In the genomic region with DNA sequence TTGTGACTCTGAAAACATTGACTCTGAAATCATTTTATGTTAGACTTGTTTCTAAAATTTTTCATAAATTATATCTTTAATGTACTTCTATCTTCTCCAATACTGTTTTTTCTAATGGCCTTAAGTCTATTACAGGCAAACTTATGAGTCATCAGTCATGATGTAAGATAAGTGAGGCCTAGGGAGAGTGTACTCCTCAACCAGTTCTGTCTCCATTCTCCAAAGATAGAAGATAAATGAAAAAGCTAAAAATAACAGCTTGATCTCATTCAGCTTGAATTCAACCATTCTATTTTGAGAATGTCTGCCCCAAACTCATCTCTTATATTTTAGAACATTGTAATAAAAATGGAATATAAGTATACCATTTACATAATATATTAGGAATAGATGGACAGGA, we compare ENCODE assay signal across 13 cellular contexts. TPM values are rescaled to one million over a fixed set of nuclear protein-coding genes. Genes with fewer than 3 reads are reported as not detected.
DNase-seq lines count a peak whose midpoint lies in the region; ATAC-seq and TF ChIP-seq lines count a peak whose summit lies in the region.
"Had no signal": no experiment of that assay in that cellular context is flagged by ENCODE, and none has a peak within 500 bp of the region (broad histone marks: within the 10 kb centered on the region; RNA-seq: fewer than 3 reads in every experiment).

No MANE protein-coding gene starts in this region.

- H3K4me1 ChIP-seq in left lung: peaks cover 0 to 5% of the 10 kb centered on the region in 2 donors
- H3K4me1 ChIP-seq: Peyer's patch had no signal

- no peak overlapping the region for H3K27ac Mint-ChIP-seq in activated T-helper 17 cell treated with anti-CD3 and anti-CD28 coated beads, Interleukin-2, amount 50 U/mL, for 72 hours
- H3K27ac Mint-ChIP-seq: activated CD4-positive, alpha-beta T cell treated with anti-CD3 and anti-CD28 coated beads, Interleukin-2, amount 10 ng/mL, durations not matched to agents 24 days and 14 days; activated naive CD8-positive, alpha-beta T cell treated with anti-CD3 and anti-CD28 coated beads, Interleukin-2, amount 10 ng/mL, durations not matched to agents 7 days and 5 days had no signal

- H3K36me3 Mint-ChIP-seq in activated T-helper 17 cell treated with anti-CD3 and anti-CD28 coated beads, Interleukin-2, amount 50 U/mL, for 72 hours (ENCODE audit: low read depth): no peaks in the 10 kb centered on the region
- H3K36me3 Mint-ChIP-seq: activated naive CD8-positive, alpha-beta T cell treated with anti-CD3 and anti-CD28 coated beads, Interleukin-2, amount 10 ng/mL, durations not matched to agents 7 days and 5 days had no signal

- ATAC-seq in left lung: peak; percentile 69
- no peak for ATAC-seq in activated T-helper 17 cell treated with anti-CD3 and anti-CD28 coated beads, Interleukin-2, amount 50 U/mL, for 72 hours (replicated peaks)

- intact Hi-C loops in left lung (cut with DNase I): no loop called here
- intact Hi-C loops in lower leg skin (cut with DNase I; ENCODE audit: low total_unique reads): no loop called here

- no peak for TF ChIP-seq CTCF in epithelial cell of proximal tubule (conservative IDR thresholded peaks at IDR 0.05; ENCODE audit: low read depth, low read length)
- no peak for TF ChIP-seq CTCF in left lung (IDR thresholded peaks at IDR 0.05)
- no peak for TF ChIP-seq CTCF in lower leg skin (IDR thresholded peaks at IDR 0.05)

- DNase-seq in COLO829 (ENCODE audit: low spot score): peak; percentile 68
- DNase-seq in NCI-H226: peak; percentile 44
- peak; percentile 15 for DNase-seq in epithelial cell of proximal tubule (ENCODE audit: low read depth)
- DNase-seq in left lung: no peak
- no peak for DNase-seq in NCI-H1048 (lab: John Stamatoyannopoulos, UW)
- DNase-seq in lower leg skin (ENCODE audit: low spot score in 2 of 2): no peak
- DNase-seq in NCI-H524 (lab: John Stamatoyannopoulos, UW): no peak
- DNase-seq: activated CD4-positive, alpha-beta T cell treated with anti-CD3 and anti-CD28 coated beads, Interleukin-2, amount 10 ng/mL, durations not matched to agents 24 days and 14 days; activated naive CD8-positive, alpha-beta T cell treated with anti-CD3 and anti-CD28 coated beads, Interleukin-2, amount 10 ng/mL, durations not matched to agents 7 days and 5 days; COR-L47; Peyer's patch had no signal

- no peaks in the 10 kb centered on the region for H3K9me3 ChIP-seq in left lung
- H3K9me3 ChIP-seq: Peyer's patch had no signal

- peaks cover 0 to 14% of the 10 kb centered on the region in 2 donors for H3K27me3 ChIP-seq in left lung
- H3K27me3 ChIP-seq: Peyer's patch had no signal

- H3K4me3 Mint-ChIP-seq in activated T-helper 17 cell treated with anti-CD3 and anti-CD28 coated beads, Interleukin-2, amount 50 U/mL, for 72 hours: no peak overlapping the region
- H3K4me3 Mint-ChIP-seq: activated CD4-positive, alpha-beta T cell treated with anti-CD3 and anti-CD28 coated beads, Interleukin-2, amount 10 ng/mL, durations not matched to agents 24 days and 14 days; activated naive CD8-positive, alpha-beta T cell treated with anti-CD3 and anti-CD28 coated beads, Interleukin-2, amount 10 ng/mL, durations not matched to agents 7 days and 5 days had no signal

- no peak for TF ChIP-seq POLR2A in lower leg skin (IDR thresholded peaks at IDR 0.05)

- H3K27me3 Mint-ChIP-seq in activated T-helper 17 cell treated with anti-CD3 and anti-CD28 coated beads, Interleukin-2, amount 50 U/mL, for 72 hours: peaks cover 3% of the 10 kb centered on the region

- no peak overlapping the region for H3K27ac ChIP-seq in left lung
- H3K27ac ChIP-seq: epithelial cell of prostate, Peyer's patch had no signal

- no peak overlapping the region for H3K4me3 ChIP-seq in epithelial cell of proximal tubule (ENCODE audit: low read depth, low read length)
- H3K4me3 ChIP-seq in left lung: no peak overlapping the region
- H3K4me3 ChIP-seq in lower leg skin (ENCODE audit: low read depth, poor library complexity, severe bottlenecking): no peak overlapping the region
- H3K4me3 ChIP-seq: Peyer's patch had no signal

- no peaks in the 10 kb centered on the region for H3K4me1 Mint-ChIP-seq in activated T-helper 17 cell treated with anti-CD3 and anti-CD28 coated beads, Interleukin-2, amount 50 U/mL, for 72 hours
- H3K4me1 Mint-ChIP-seq: activated CD4-positive, alpha-beta T cell treated with anti-CD3 and anti-CD28 coated beads, Interleukin-2, amount 10 ng/mL, durations not matched to agents 24 days and 14 days; activated naive CD8-positive, alpha-beta T cell treated with anti-CD3 and anti-CD28 coated beads, Interleukin-2, amount 10 ng/mL, durations not matched to agents 7 days and 5 days had no signal

- no peaks in the 10 kb centered on the region for H3K9me3 Mint-ChIP-seq in activated T-helper 17 cell treated with anti-CD3 and anti-CD28 coated beads, Interleukin-2, amount 50 U/mL, for 72 hours

- no peaks in the 10 kb centered on the region for H3K36me3 ChIP-seq in left lung
- H3K36me3 ChIP-seq: Peyer's patch had no signal

RNA-seq across cellular contexts. Expression of a gene that starts 34.5 kb away (rescaled TPM):
- total RNA-seq in epithelial cell of proximal tubule (4.5 and 7.8 TPM in 2 replicates), left lung (1 to 10 TPM; 8.8 to 9.0 TPM), lower leg skin (1 to 10 TPM in 3 of 4 donors, under 1 TPM in 1; 0.89 to 2.3 (median 1.1) TPM)
- total RNA-seq in activated T-helper 17 cell treated with anti-CD3 and anti-CD28 coated beads, Interleukin-2, amount 50 U/mL, for 72 hours: 1 to 10 TPM; 1.0 to 1.8 TPM

Comparison
In these comparisons a context has a peak if more than half of its experiments do, and no peak if none do; other contexts are left out.
1. DNase-seq: peak in COLO829 (single experiment), NCI-H226 (single experiment) and epithelial cell of proximal tubule (single experiment); none in left lung (0 of 2), NCI-H1048 (single experiment), lower leg skin (0 of 2) and NCI-H524 (0 of 2).